22 cellular contexts compared by ENCODE assay signal in genomic region chr6:37054171-37054570, GRCh38. TPM values are rescaled to one million over a fixed set of nuclear protein-coding genes. Genes with fewer than 3 reads are reported as not detected.
DNase-seq lines count a peak whose midpoint lies in the region; ATAC-seq and TF ChIP-seq lines count a peak whose summit lies in the region.
"Had no signal": no experiment of that assay in that cellular context is flagged by ENCODE, and none has a peak within 500 bp of the region (broad histone marks: within the 10 kb centered on the region; RNA-seq: fewer than 3 reads in every experiment).

No MANE protein-coding gene starts in this region.

- no peaks in the 10 kb centered on the region for H3K9me3 Mint-ChIP-seq in activated naive CD4-positive, alpha-beta T cell treated with anti-CD3 and anti-CD28 coated beads, Interleukin-2, amount 50 U/mL, for 72 hours
- no peaks in the 10 kb centered on the region for H3K9me3 Mint-ChIP-seq in CD8-positive, alpha-beta T cell
- H3K9me3 Mint-ChIP-seq: CD4-positive, alpha-beta memory T cell had no signal

- peak overlapping the region; percentile 12 to 61 for H3K27ac Mint-ChIP-seq in activated naive CD4-positive, alpha-beta T cell treated with anti-CD3 and anti-CD28 coated beads, Interleukin-2, amount 50 U/mL, for 72 hours
- peak overlapping the region; percentile 53 for H3K27ac Mint-ChIP-seq in CD8-positive, alpha-beta T cell
- peak overlapping the region; percentile 57 for H3K27ac Mint-ChIP-seq in T-helper 17 cell

- DNase-seq in activated naive CD4-positive, alpha-beta T cell treated with anti-CD3 and anti-CD28 coated beads, Interleukin-2, amount 50 U/mL, for 72 hours (ENCODE audit: low spot score in 2 of 2): peak in 1 of 2 donors; percentile 25
- no peak for DNase-seq in activated naive CD4-positive, alpha-beta T cell (lab: John Stamatoyannopoulos, UW)
- no peak for DNase-seq in CD8-positive, alpha-beta T cell
- DNase-seq in T-helper 17 cell (no peak), spleen (peak; percentile 51), stomach (no peak), mesenteric fat pad (ENCODE audit: low spot score) (no peak)
- DNase-seq: CD4-positive, alpha-beta memory T cell; DND-41; HCEC 1CT; KG1; NCI-H1092; NCI-H1436; NCI-H187 treated with DMSO at 0.1 percent for 48 hours; NCI-H2107; NCI-H446 treated with DMSO at 0.1 percent for 48 hours; NCI-H526 treated with DMSO at 0.1 percent for 48 hours; SHP77 treated with DMSO at 0.1 percent for 48 hours had no signal

- H3K27me3 ChIP-seq in CD8-positive, alpha-beta T cell (ENCODE audit: insufficient read depth, low read length): no peaks in the 10 kb centered on the region
- H3K27me3 ChIP-seq in spleen (replicated peaks in 1 of 7) (no peaks in the 10 kb centered on the region), stomach (no peaks in the 10 kb centered on the region)

- TF ChIP-seq POLR2A in spleen (IDR thresholded peaks at IDR 0.05): no peak
- no peak for TF ChIP-seq POLR2A in stomach (IDR thresholded peaks at IDR 0.05)

- peaks cover under 1 to 2% of the 10 kb centered on the region in 2 donors for H3K36me3 Mint-ChIP-seq in activated naive CD4-positive, alpha-beta T cell treated with anti-CD3 and anti-CD28 coated beads, Interleukin-2, amount 50 U/mL, for 72 hours
- no peaks in the 10 kb centered on the region for H3K36me3 Mint-ChIP-seq in CD8-positive, alpha-beta T cell
- peaks cover 2% of the 10 kb centered on the region for H3K36me3 Mint-ChIP-seq in T-helper 17 cell (ENCODE audit: low read depth)
- H3K36me3 Mint-ChIP-seq: CD4-positive, alpha-beta memory T cell had no signal

- H3K27ac ChIP-seq in CD8-positive, alpha-beta T cell (ENCODE audit: low read depth, low read length): no peak overlapping the region
- H3K27ac ChIP-seq in spleen (no peak overlapping the region), stomach (no peak overlapping the region)
- H3K27ac ChIP-seq: HL-60 had no signal

- POLR2A ChIA-PET in CD8-positive, alpha-beta T cell (lab: Charles Lee): interaction anchor here (0.5 to 1.9 kb wide), 2 partner anchors 28 to 116 kb away, joined by 6 to 7 read pairs; partner anchors contain the start of gene PIM1

- no peak for TF ChIP-seq EP300 in stomach (IDR thresholded peaks at IDR 0.05)

- H3K4me3 ChIP-seq in CD8-positive, alpha-beta T cell (ENCODE audit: low read depth, low read length): no peak overlapping the region
- H3K4me3 ChIP-seq in spleen (no peak overlapping the region), stomach (no peak overlapping the region)
- H3K4me3 ChIP-seq: A549 had no signal

- CTCF ChIA-PET in CD8-positive, alpha-beta T cell (lab: Charles Lee): interaction anchor here (0.8 to 10.5 kb wide), 4 partner anchors 28 to 155 kb away, joined by 3 to 226 read pairs (median 74); partner anchors contain the start of gene PIM1

- 92 to 95% (median 93%) methylated on average over 11 of the region's 11 CpGs for WGBS in spleen, 5 donors
- 92 to 95% (median 94%) methylated on average over 11 of the region's 11 CpGs for WGBS in stomach, 5 donors

- H3K4me1 Mint-ChIP-seq in CD8-positive, alpha-beta T cell (ENCODE audit: low read depth): peaks cover 30% of the 10 kb centered on the region
- peaks cover 30% of the 10 kb centered on the region for H3K4me1 Mint-ChIP-seq in T-helper 17 cell

- intact Hi-C loops in CD8-positive, alpha-beta T cell (cut with DNase I, micrococcal nuclease): no loop called here
- intact Hi-C loops in spleen (cut with DNase I; ENCODE audit: low total_unique reads): no loop called here
- intact Hi-C loops in stomach (cut with DNase I; ENCODE audit: low total_unique reads): no loop called here

- peaks cover 31% of the 10 kb centered on the region for H3K4me1 ChIP-seq in CD8-positive, alpha-beta T cell (ENCODE audit: insufficient read depth, low read length)
- H3K4me1 ChIP-seq in spleen (peaks cover 21 to 46% (median 35%) of the 10 kb centered on the region in 6 donors), stomach (peaks cover 11 to 48% (median 25%) of the 10 kb centered on the region in 4 donors)

- H3K4me3 Mint-ChIP-seq in CD8-positive, alpha-beta T cell: no peak overlapping the region
- no peak overlapping the region for H3K4me3 Mint-ChIP-seq in T-helper 17 cell

- no peaks in the 10 kb centered on the region for H3K9me3 ChIP-seq in CD8-positive, alpha-beta T cell (ENCODE audit: low read length)
- H3K9me3 ChIP-seq in T-helper 17 cell (ENCODE audit: control insufficient read depth, low read length, poor library complexity, severe bottlenecking) (no peaks in the 10 kb centered on the region), spleen (no peaks in the 10 kb centered on the region), stomach (no peaks in the 10 kb centered on the region)
- H3K9me3 ChIP-seq: A549 had no signal

- TF ChIP-seq CTCF in CD8-positive, alpha-beta T cell (IDR thresholded peaks at IDR 0.05): no peak
- no peak for TF ChIP-seq CTCF in spleen (IDR thresholded peaks at IDR 0.05 in 8 of 11, conservative IDR thresholded peaks at IDR 0.05 in 3 of 11)
- TF ChIP-seq CTCF in stomach (IDR thresholded peaks at IDR 0.05): no peak

- ATAC-seq in activated naive CD4-positive, alpha-beta T cell treated with anti-CD3 and anti-CD28 coated beads, Interleukin-2, amount 50 U/mL, for 72 hours: no peak
- no peak for ATAC-seq in CD8-positive, alpha-beta T cell
- ATAC-seq in T-helper 17 cell: no peak
- ATAC-seq: A549 had no signal

- H3K36me3 ChIP-seq in CD8-positive, alpha-beta T cell (ENCODE audit: insufficient read depth, low read length): no peaks in the 10 kb centered on the region
- H3K36me3 ChIP-seq in spleen (no peaks in the 10 kb centered on the region), stomach (no peaks in the 10 kb centered on the region)

- H3K27me3 Mint-ChIP-seq in CD8-positive, alpha-beta T cell (ENCODE audit: low read depth): no peaks in the 10 kb centered on the region
- H3K27me3 Mint-ChIP-seq in T-helper 17 cell: no peaks in the 10 kb centered on the region
- H3K27me3 Mint-ChIP-seq: CD4-positive, alpha-beta memory T cell had no signal

RNA-seq across cellular contexts. Expression of gene FGD2, which starts 48.7 kb away (rescaled TPM):
- 1 to 10 TPM; 1.3 to 2.4 TPM for total RNA-seq in activated naive CD4-positive, alpha-beta T cell treated with anti-CD3 and anti-CD28 coated beads, Interleukin-2, amount 50 U/mL, for 72 hours
- total RNA-seq in CD8-positive, alpha-beta T cell: under 1 TPM; 0.68 to 0.83 TPM
- total RNA-seq in T-helper 17 cell (10 to 100 TPM in 1 of 2 donors, 1 to 10 TPM in 1; 1.7 to 12.6 TPM), spleen (100 to 1,000 TPM; 200 to 426 (median 316) TPM), stomach (10 to 100 TPM in 2 of 5 donors, 1 to 10 TPM in 3; 2.6 to 34.5 (median 7.3) TPM), mesenteric fat pad (32.6 TPM)
- polyA plus RNA-seq in spleen (100 to 1,000 TPM in 1 of 3 donors, 10 to 100 TPM in 2; 63.4 to 121 (median 84.2) TPM), stomach (1 to 10 TPM; 2.7 to 3.5 (median 3.1) TPM)
- total RNA-seq: RPMI7951 had no signal
- polyA plus RNA-seq: A549, BJ had no signal
